Comparison of ENCODE assay signal across 8 cellular contexts in genomic region chr15:51776952-51777574, GRCh38. TPM values are rescaled to one million over a fixed set of nuclear protein-coding genes. Genes with fewer than 3 reads are reported as not detected.
DNase-seq lines count a peak whose midpoint lies in the region; ATAC-seq and TF ChIP-seq lines count a peak whose summit lies in the region.

No MANE protein-coding gene starts in this region.

- 46% methylated on average over 7 of the region's 7 CpGs for WGBS in liver

- H3K27ac ChIP-seq in DOHH2 (ENCODE audit: low read depth, low read length) (no peak overlapping the region), HEK293 (ENCODE audit: extremely low read depth, low read depth, low read length) (no peak overlapping the region), colonic mucosa (no peak overlapping the region), liver (ENCODE audit: low read depth in 1 of 2, low read length in 2 of 2) (no peak overlapping the region)

- peak; percentile 76 for TF ChIP-seq CTCF in DOHH2 (IDR thresholded peaks at IDR 0.05; ENCODE audit: low read depth, low read length, poor library complexity, severe bottlenecking)
- TF ChIP-seq CTCF in HEK293 (tag by site-specific recombination; IDR thresholded peaks at IDR 0.05) = no peak
- peak; percentile 61 for TF ChIP-seq CTCF in colonic mucosa (IDR thresholded peaks at IDR 0.05)
- TF ChIP-seq CTCF in liver (IDR thresholded peaks at IDR 0.05; ENCODE audit: low read depth, low read length, missing input control) = peak; percentile 75

- no peaks in the 10 kb centered on the region for H3F3A ChIP-seq in DOHH2 (ENCODE audit: control insufficient read depth, insufficient read depth)

- H3K4me2 ChIP-seq in DOHH2 (ENCODE audit: low read length) = no peak overlapping the region

- no peaks in the 10 kb centered on the region for H4K20me1 ChIP-seq in DOHH2 (ENCODE audit: control insufficient read depth, insufficient read depth, low read depth, low read length)

- POLR2A ChIA-PET in HEK293 (lab: Yijun Ruan, JAX) = interaction anchor here (0.6 to 1.3 kb wide), 3 partner anchors 40 to 130 kb away, joined by 3 to 4 read pairs (median 3); partner anchors contain the start of genes LYSMD2 and SCG3

- peak; percentile 82 to 93 for TF ChIP-seq RAD21 in liver (IDR thresholded peaks at IDR 0.05)

- DNase-seq in NCI-H226 (peak; percentile 70), colonic mucosa (peak; percentile 74)
- DNase-seq in stimulated activated CD4-positive, alpha-beta T cell treated with anti-CD3 and anti-CD28 coated beads, TNF-alpha, amount 100 ng/mL, for 48 hours (ENCODE audit: low read depth in 3 of 3) = peak; percentile 31 to 54 (median 35)

- no peak overlapping the region for H3K4me3 ChIP-seq in DOHH2 (ENCODE audit: low read length)
- no peak overlapping the region for H3K4me3 ChIP-seq in HEK293 (ENCODE audit: low read depth, low read length)
- no peak overlapping the region for H3K4me3 ChIP-seq in colonic mucosa
- no peak overlapping the region for H3K4me3 ChIP-seq in liver (ENCODE audit: low read depth in 1 of 3, low read length in 3 of 3)

- ATAC-seq in activated CD4-positive, CD25-positive, alpha-beta regulatory T cell treated with anti-CD3 and anti-CD28 coated beads, Interleukin-2, amount 50 U/mL, for 24 hours = peak; percentile 72 to 81
- no peak for ATAC-seq in HG03196 (IDR thresholded peaks at IDR 0.05; ENCODE audit: unreplicated experiment)

- CTCF ChIA-PET in HEK293 (lab: Yijun Ruan, JAX) = interaction anchor here (0.6 to 4.1 kb wide), 43 partner anchors 9 to 477 kb away, joined by 3 to 109 read pairs (median 4); partner anchors contain the start of gene DMXL2

- H3K79me2 ChIP-seq in DOHH2 (ENCODE audit: control insufficient read depth, low read length) = no peaks in the 10 kb centered on the region

- no peaks in the 10 kb centered on the region for H3K9me3 ChIP-seq in DOHH2 (ENCODE audit: control insufficient read depth, insufficient read depth, low read length)
- no peaks in the 10 kb centered on the region for H3K9me3 ChIP-seq in HEK293 (ENCODE audit: control insufficient read depth, insufficient read depth, low read depth, low read length)
- no peaks in the 10 kb centered on the region for H3K9me3 ChIP-seq in colonic mucosa
- H3K9me3 ChIP-seq in liver (ENCODE audit: control insufficient read depth in 4 of 4, low read length in 3 of 4) = no peaks in the 10 kb centered on the region

- H3K36me3 ChIP-seq in DOHH2 (ENCODE audit: control insufficient read depth, low read length) (no peaks in the 10 kb centered on the region; the same call in 1 of the 2 replicates), HEK293 (ENCODE audit: control insufficient read depth in 2 of 2, insufficient read depth in 1 of 2, low read length in 2 of 2) (peaks cover 0 to 27% of the 10 kb centered on the region in 2 experiments; a peak in 1 of 3 replicates), colonic mucosa (no peaks in the 10 kb centered on the region), liver (ENCODE audit: control insufficient read depth in 4 of 4, insufficient read depth in 3 of 4, low read depth in 1 of 4, low read length in 3 of 4) (no peaks in the 10 kb centered on the region)

- intact Hi-C loops in colonic mucosa (cut with DNase I) = loop anchor here (2.0 kb wide), 1 partner anchor 126 kb away; no protein-coding TSS in a partner anchor

- no peaks in the 10 kb centered on the region for H3K4me1 ChIP-seq in DOHH2 (ENCODE audit: control insufficient read depth, low read length)
- no peaks in the 10 kb centered on the region for H3K4me1 ChIP-seq in HEK293 (ENCODE audit: control insufficient read depth, insufficient read depth, low read length)
- H3K4me1 ChIP-seq in colonic mucosa = no peaks in the 10 kb centered on the region
- peaks cover 0 to 10% (median 6%) of the 10 kb centered on the region in 4 donors for H3K4me1 ChIP-seq in liver (ENCODE audit: control insufficient read depth in 4 of 4, insufficient read depth in 4 of 4, low read length in 3 of 4)

- H3K27me3 ChIP-seq in DOHH2 (ENCODE audit: control insufficient read depth, low read length) = no peaks in the 10 kb centered on the region
- H3K27me3 ChIP-seq in colonic mucosa = no peaks in the 10 kb centered on the region
- no peaks in the 10 kb centered on the region for H3K27me3 ChIP-seq in liver (ENCODE audit: control insufficient read depth in 4 of 4, insufficient read depth in 4 of 4, low read length in 3 of 4)

- H3K9ac ChIP-seq in colonic mucosa (ENCODE audit: low read depth in 2 of 2, low read length in 2 of 2) (no peak overlapping the region), liver (ENCODE audit: low read depth in 1 of 2, low read length in 2 of 2) (peak overlapping the region in 1 of 2 donors; percentile 28)

- H3K9me2 ChIP-seq in DOHH2 (replicated peaks; ENCODE audit: control insufficient read depth, low read length) = no peaks in the 10 kb centered on the region

TF ChIP-seq in HEK293, 187 proteins besides CTCF, POLR2A, EP300 and RAD21 (continues in another document):
- no peak for TF ChIP-seq GLI2 (tag by site-specific recombination; IDR thresholded peaks at IDR 0.05; ENCODE audit: borderline replicate concordance, low read depth)
- TF ChIP-seq ZNF660 (tag by site-specific recombination; IDR thresholded peaks at IDR 0.05) = peak; percentile 66
- no peak for TF ChIP-seq YY1 (tag by site-specific recombination; IDR thresholded peaks at IDR 0.05)
- no peak for TF ChIP-seq GLIS2 (tag by site-specific recombination; IDR thresholded peaks at IDR 0.05)
- no peak for TF ChIP-seq ZNF501 (tag by site-specific recombination; IDR thresholded peaks at IDR 0.05)
- peak; percentile 69 for TF ChIP-seq SCRT2 (tag by site-specific recombination; IDR thresholded peaks at IDR 0.05)
- TF ChIP-seq ZSCAN18 (tag by site-specific recombination; IDR thresholded peaks at IDR 0.05) = no peak
- TF ChIP-seq GFI1B (tag by site-specific recombination; IDR thresholded peaks at IDR 0.05) = no peak
- no peak for TF ChIP-seq PRDM1 (tag by site-specific recombination; IDR thresholded peaks at IDR 0.05)
- no peak for TF ChIP-seq ZNF658 (tag by site-specific recombination; IDR thresholded peaks at IDR 0.05)
- TF ChIP-seq ZNF596 (tag by site-specific recombination; IDR thresholded peaks at IDR 0.05) = no peak
- TF ChIP-seq ZNF335 (tag by site-specific recombination; conservative IDR thresholded peaks at IDR 0.05) = no peak

TF ChIP-seq in liver, 16 proteins besides CTCF, POLR2A, EP300 and RAD21:
- TF ChIP-seq ATF3 (IDR thresholded peaks at IDR 0.05) = no peak
- peak; percentile 49 to 56 for TF ChIP-seq HNF4A (conservative IDR thresholded peaks at IDR 0.05)
- TF ChIP-seq ZBTB33 (IDR thresholded peaks at IDR 0.05) = no peak

RNA-seq across cellular contexts. Expression of gene TMOD2, which starts 25.7 kb away (rescaled TPM):
- 1 to 10 TPM; 2.4 to 7.2 TPM for total RNA-seq in colonic mucosa
- 1 to 10 TPM; 1.6 to 2.1 TPM for total RNA-seq in liver
- polyA plus RNA-seq in liver = under 1 TPM; 0.46 to 0.51 TPM

RNA-seq across cellular contexts. Expression of gene LYSMD2, which starts 39.6 kb away (rescaled TPM):
- total RNA-seq in colonic mucosa (1 to 10 TPM; 7.1 to 7.8 TPM), liver (1 to 10 TPM; 5.2 to 5.8 TPM)
- 1 to 10 TPM; 7.1 to 9.4 TPM for polyA plus RNA-seq in liver

RNA-seq across cellular contexts. Expression of gene TMOD3, which starts 52.4 kb away (rescaled TPM):
- 10 to 100 TPM; 68.4 to 78.6 TPM for total RNA-seq in colonic mucosa
- total RNA-seq in liver = 10 to 100 TPM; 16.0 to 23.9 TPM
- polyA plus RNA-seq in liver = 10 to 100 TPM in 1 of 2 donors, 1 to 10 TPM in 1; 7.2 to 12.1 TPM
